In the genomic region with DNA sequence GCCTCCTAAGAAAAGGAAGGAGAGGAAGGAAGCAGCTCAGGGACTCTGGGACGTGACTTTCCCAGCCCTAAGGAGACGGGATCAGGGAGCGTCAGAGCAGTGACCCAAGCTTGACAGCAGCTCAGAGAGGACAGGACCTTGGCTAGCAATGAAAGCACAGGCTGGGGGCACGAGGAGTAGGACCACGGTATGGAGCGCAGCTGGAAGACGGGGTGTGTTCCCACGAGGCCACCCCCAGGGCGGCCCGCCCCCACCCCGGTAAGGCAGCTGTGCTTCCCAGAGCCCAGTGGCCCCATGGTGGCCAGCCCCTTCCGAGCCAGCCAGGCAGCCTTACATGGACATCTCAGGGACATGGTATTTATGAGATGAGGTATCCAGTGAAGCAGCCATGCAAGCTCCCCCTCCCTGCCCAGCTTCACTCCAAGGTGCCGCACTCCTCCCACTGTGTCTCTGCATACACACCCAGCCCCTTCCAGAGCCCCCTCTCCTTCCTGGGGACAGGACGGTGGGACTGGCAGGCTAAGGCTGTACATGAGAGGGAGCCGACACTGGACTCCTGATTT, we compare ENCODE assay signal across 11 cellular contexts. TPM values are rescaled to one million over a fixed set of nuclear protein-coding genes. Genes with fewer than 3 reads are reported as not detected.
DNase-seq lines count a peak whose midpoint lies in the region; TF ChIP-seq lines count a peak whose summit lies in the region.
"Had no signal": no experiment of that assay in that cellular context is flagged by ENCODE, and none has a peak within 500 bp of the region (broad histone marks: within the 10 kb centered on the region; RNA-seq: fewer than 3 reads in every experiment).

No MANE protein-coding gene starts in this region.

- H3K4me3 ChIP-seq in duodenal mucosa (ENCODE audit: low read depth in 1 of 2, low read length in 2 of 2) (no peak overlapping the region), prostate gland (no peak overlapping the region), urinary bladder (ENCODE audit: low read depth, low read length) (no peak overlapping the region)

- H3K27me3 ChIP-seq in duodenal mucosa (ENCODE audit: control insufficient read depth in 1 of 2, insufficient read depth in 2 of 2, low read length in 2 of 2), result no peaks in the 10 kb centered on the region
- no peaks in the 10 kb centered on the region for H3K27me3 ChIP-seq in prostate gland (replicated peaks; ENCODE audit: insufficient read depth)

- H3K9ac ChIP-seq in duodenal mucosa (ENCODE audit: low read depth in 1 of 2, low read length in 2 of 2), result no peak overlapping the region

- H3K36me3 ChIP-seq in duodenal mucosa (ENCODE audit: control insufficient read depth in 1 of 2, insufficient read depth in 2 of 2, low read length in 2 of 2) (no peaks in the 10 kb centered on the region), prostate gland (no peaks in the 10 kb centered on the region), urinary bladder (ENCODE audit: insufficient read depth) (no peaks in the 10 kb centered on the region)

- DNase-seq in islet precursor cell (peak; percentile 77), prostate gland (ENCODE audit: low spot score) (no peak), NCI-H128 (lab: John Stamatoyannopoulos, UW; ENCODE audit: unreplicated experiment) (no peak), GM13977 (ENCODE audit: low spot score) (no peak), T-helper 9 cell (no peak)
- DNase-seq: activated naive CD4-positive, alpha-beta T cell treated with Interleukin-2 at 50 U/mL for 16 hours; CD4-positive, CD25-positive, alpha-beta regulatory T cell; NCI-H1436 treated with DMSO at 0.1 percent for 48 hours; NCI-H446 had no signal

- intact Hi-C loops in prostate gland (cut with DNase I), result no loop called here

- 59% methylated on average over 15 of the region's 15 CpGs for WGBS in prostate gland
- WGBS in urinary bladder, result 31% methylated on average over 15 of the region's 15 CpGs

- in situ Hi-C loops in GM13977 (cut with MboI; ENCODE audit: low pct_unique_long_range_greater_than_20kb, low sequenced_read_pairs, unreplicated experiment), result no loop called here

- TF ChIP-seq CTCF in prostate gland (IDR thresholded peaks at IDR 0.05), result no peak
- no peak for TF ChIP-seq CTCF in GM13977 (IDR thresholded peaks at IDR 0.05; ENCODE audit: extremely low read depth, insufficient read depth, missing control alignments)

- H3K4me1 ChIP-seq in duodenal mucosa (ENCODE audit: control insufficient read depth in 1 of 2, insufficient read depth in 2 of 2, low read length in 2 of 2), result peaks cover 6 to 9% of the 10 kb centered on the region in 2 donors
- H3K4me1 ChIP-seq in prostate gland (replicated peaks), result peaks cover 14% of the 10 kb centered on the region
- H3K4me1 ChIP-seq in urinary bladder (ENCODE audit: insufficient read depth), result no peaks in the 10 kb centered on the region

- H3K9me3 ChIP-seq in duodenal mucosa (ENCODE audit: control insufficient read depth in 1 of 2, low read length in 2 of 2), result no peaks in the 10 kb centered on the region
- no peaks in the 10 kb centered on the region for H3K9me3 ChIP-seq in prostate gland

- H3K27ac ChIP-seq in duodenal mucosa (ENCODE audit: low read depth, low read length) (peak overlapping the region; percentile 30), prostate gland (peak overlapping the region; percentile 72 to 84), urinary bladder (ENCODE audit: low read depth) (peak overlapping the region; percentile 54)

- no peak for TF ChIP-seq POLR2A in prostate gland (IDR thresholded peaks at IDR 0.05)

RNA-seq across cellular contexts. Expression of a gene that starts 45.8 kb away (rescaled TPM):
- total RNA-seq in prostate gland, result 100 to 1,000 TPM; 238 to 659 TPM
- total RNA-seq in urinary bladder, result 191 TPM
- polyA plus RNA-seq in urinary bladder, result 576 TPM
- polyA plus RNA-seq: CD4-positive, CD25-positive, alpha-beta regulatory T cell had no signal
